In genomic region chr19:42244452-42245220, GRCh38 we compare ENCODE assay signal across 8 cellular contexts. TPM values are rescaled to one million over a fixed set of nuclear protein-coding genes. Genes with fewer than 3 reads are reported as not detected.
DNase-seq lines count a peak whose midpoint lies in the region.

No MANE protein-coding gene starts in this region.

- DNase-seq in EH (ENCODE audit: low read depth) (peak; percentile 94), HAP-1 (ENCODE audit: low spot score in 2 of 2) (peak; percentile 95 to 97), NAMALWA (ENCODE audit: low spot score) (peak; percentile 98), SK-N-MC (ENCODE audit: low read depth, low spot score) (peak; percentile 79), glomerular visceral epithelial cell (ENCODE audit: extremely low spot score) (peak; percentile 95), occipital lobe (lab: John Stamatoyannopoulos, UW) (peak; percentile 91)

- H3K4me3 Mint-ChIP-seq in activated naive CD4-positive, alpha-beta T cell treated with anti-CD3 and anti-CD28 coated beads, Interleukin-2, amount 50 U/mL, for 24 hours, result peak overlapping the region; percentile 95

- H3K36me3 ChIP-seq in HAP-1 (replicated peaks) (peaks cover 18% of the 10 kb centered on the region), SK-N-MC (ENCODE audit: insufficient read depth, low read length) (peaks cover 15% of the 10 kb centered on the region)

- in situ Hi-C loops in HAP-1 (cut with MboI; ENCODE audit: low sequenced_read_pairs), result no loop called here

- H3K36me3 Mint-ChIP-seq in activated naive CD4-positive, alpha-beta T cell treated with anti-CD3 and anti-CD28 coated beads, Interleukin-2, amount 50 U/mL, for 24 hours, result no peaks in the 10 kb centered on the region

- peaks cover 52% of the 10 kb centered on the region for H3K4me1 Mint-ChIP-seq in activated naive CD4-positive, alpha-beta T cell treated with anti-CD3 and anti-CD28 coated beads, Interleukin-2, amount 50 U/mL, for 24 hours

- no peaks in the 10 kb centered on the region for H3K9me3 Mint-ChIP-seq in activated naive CD4-positive, alpha-beta T cell treated with anti-CD3 and anti-CD28 coated beads, Interleukin-2, amount 50 U/mL, for 24 hours

- peak overlapping the region; percentile 99 for H3K27ac Mint-ChIP-seq in activated naive CD4-positive, alpha-beta T cell treated with anti-CD3 and anti-CD28 coated beads, Interleukin-2, amount 50 U/mL, for 24 hours

- peak overlapping the region; percentile 93 for H3K27ac ChIP-seq in SK-N-MC
- H3K27ac ChIP-seq in temporal lobe (ENCODE audit: low read depth, low read length), result peak overlapping the region; percentile 93

- peaks cover 8% of the 10 kb centered on the region for H3K4me1 ChIP-seq in HAP-1

- H3K9me3 ChIP-seq in HAP-1 (no peaks in the 10 kb centered on the region), SK-N-MC (ENCODE audit: low read depth, low read length) (no peaks in the 10 kb centered on the region)

- H3K9ac ChIP-seq in SK-N-MC (ENCODE audit: insufficient read length), result peak overlapping the region; percentile 70

- H3K4me3 ChIP-seq in HAP-1, result peak overlapping the region; percentile 39
- peak overlapping the region; percentile 89 for H3K4me3 ChIP-seq in SK-N-MC

- no peaks in the 10 kb centered on the region for H3K27me3 Mint-ChIP-seq in activated naive CD4-positive, alpha-beta T cell treated with anti-CD3 and anti-CD28 coated beads, Interleukin-2, amount 50 U/mL, for 24 hours

- no peaks in the 10 kb centered on the region for H3K27me3 ChIP-seq in HAP-1 (ENCODE audit: low read depth)

RNA-seq across cellular contexts. Expression of gene GSK3A, which starts 2.2 kb away (rescaled TPM):
- total RNA-seq in occipital lobe, result 19.7 TPM
- total RNA-seq in temporal lobe, result 57.0 TPM

RNA-seq across cellular contexts. Expression of gene ERF, which starts 10.3 kb away (rescaled TPM):
- total RNA-seq in occipital lobe, result 7.8 TPM
- total RNA-seq in temporal lobe, result 5.7 TPM

RNA-seq across cellular contexts. Expression of gene CIC, which starts 24.4 kb away (rescaled TPM):
- total RNA-seq in occipital lobe (19.5 TPM), temporal lobe (29.7 TPM)

RNA-seq across cellular contexts. Expression of gene ZNF526, which starts 24.5 kb away (rescaled TPM):
- total RNA-seq in occipital lobe, result 6.4 TPM
- 3.7 TPM for total RNA-seq in temporal lobe

RNA-seq across cellular contexts. Expression of gene DEDD2, which starts 27.2 kb away (rescaled TPM):
- total RNA-seq in occipital lobe, result 20.4 TPM
- total RNA-seq in temporal lobe, result 15.0 TPM

Comparison
In these comparisons a context has a peak if more than half of its experiments do, and no peak if none do; other contexts are left out.
1. Peak in every context shown above with its lines: DNase-seq, H3K4me3 ChIP-seq and H3K27ac ChIP-seq.